Comparison of ENCODE assay signal across 21 cellular contexts in genomic region chr4:61041527-61041926, GRCh38.
"Had no signal": no experiment of that assay in that cellular context is flagged by ENCODE, and none has a peak within 500 bp of the region (broad histone marks: within the 10 kb centered on the region; RNA-seq: fewer than 3 reads in every experiment).

No MANE protein-coding gene starts in this region.

- H3K4me3 ChIP-seq: dorsolateral prefrontal cortex, hepatocyte, stomach had no signal

- H3K4me1 Mint-ChIP-seq: activated CD4-positive, alpha-beta memory T cell treated with anti-CD3 and anti-CD28 coated beads, Interleukin-2, amount 10 ng/mL, durations not matched to agents 7 days and 5 days; activated naive CD4-positive, alpha-beta T cell treated with anti-CD3 and anti-CD28 coated beads, Interleukin-2, amount 10 ng/mL, durations not matched to agents 7 days and 5 days; activated naive CD8-positive, alpha-beta T cell treated with anti-CD3 and anti-CD28 coated beads, Interleukin-2, amount 50 U/mL, for 24 hours; stimulated activated effector memory CD8-positive, alpha-beta T cell treated with anti-CD3 and anti-CD28 coated beads, Interleukin-12 subunit alpha, Interleukin-12 subunit beta, amount 100 ng/mL, for 72 hours had no signal

- H3K27ac Mint-ChIP-seq: activated CD4-positive, alpha-beta memory T cell treated with anti-CD3 and anti-CD28 coated beads, Interleukin-2, amount 10 ng/mL, durations not matched to agents 7 days and 5 days; activated naive CD4-positive, alpha-beta T cell treated with anti-CD3 and anti-CD28 coated beads, Interleukin-2, amount 10 ng/mL, durations not matched to agents 7 days and 5 days; activated naive CD8-positive, alpha-beta T cell treated with anti-CD3 and anti-CD28 coated beads, Interleukin-2, amount 50 U/mL, for 24 hours; brain; nephron progenitor cell; stimulated activated effector memory CD8-positive, alpha-beta T cell treated with anti-CD3 and anti-CD28 coated beads, Interleukin-12 subunit alpha, Interleukin-12 subunit beta, amount 100 ng/mL, for 72 hours; type B pancreatic cell had no signal

- H3K27ac ChIP-seq: dorsolateral prefrontal cortex, epithelial cell of prostate, hepatocyte, stomach had no signal

- H3K4me3 Mint-ChIP-seq: activated CD4-positive, alpha-beta memory T cell treated with anti-CD3 and anti-CD28 coated beads, Interleukin-2, amount 10 ng/mL, durations not matched to agents 7 days and 5 days; activated naive CD4-positive, alpha-beta T cell treated with anti-CD3 and anti-CD28 coated beads, Interleukin-2, amount 10 ng/mL, durations not matched to agents 7 days and 5 days; activated naive CD8-positive, alpha-beta T cell treated with anti-CD3 and anti-CD28 coated beads, Interleukin-2, amount 50 U/mL, for 24 hours; brain; nephron progenitor cell; stimulated activated effector memory CD8-positive, alpha-beta T cell treated with anti-CD3 and anti-CD28 coated beads, Interleukin-12 subunit alpha, Interleukin-12 subunit beta, amount 100 ng/mL, for 72 hours; type B pancreatic cell had no signal

- H3K9me3 Mint-ChIP-seq: nephron progenitor cell had no signal

- H3K9me3 ChIP-seq: stomach had no signal

- H3K27me3 Mint-ChIP-seq: activated CD4-positive, alpha-beta memory T cell treated with anti-CD3 and anti-CD28 coated beads, Interleukin-2, amount 10 ng/mL, durations not matched to agents 7 days and 5 days; activated naive CD4-positive, alpha-beta T cell treated with anti-CD3 and anti-CD28 coated beads, Interleukin-2, amount 10 ng/mL, durations not matched to agents 7 days and 5 days; activated naive CD8-positive, alpha-beta T cell treated with anti-CD3 and anti-CD28 coated beads, Interleukin-2, amount 50 U/mL, for 24 hours; brain; type B pancreatic cell had no signal

- H3K36me3 ChIP-seq: stomach had no signal

- H3K27me3 ChIP-seq: dorsolateral prefrontal cortex, hepatocyte, stomach had no signal

- H3K36me3 Mint-ChIP-seq: activated naive CD4-positive, alpha-beta T cell treated with anti-CD3 and anti-CD28 coated beads, Interleukin-2, amount 10 ng/mL, durations not matched to agents 7 days and 5 days; brain; stimulated activated effector memory CD8-positive, alpha-beta T cell treated with anti-CD3 and anti-CD28 coated beads, Interleukin-12 subunit alpha, Interleukin-12 subunit beta, amount 100 ng/mL, for 72 hours; type B pancreatic cell had no signal

- DNase-seq: activated CD4-positive, alpha-beta memory T cell treated with anti-CD3 and anti-CD28 coated beads, Interleukin-2, amount 10 ng/mL, durations not matched to agents 7 days and 5 days; activated CD4-positive, alpha-beta T cell treated with anti-CD3 and anti-CD28 coated beads for 48 hours; activated CD4-positive, CD25-positive, alpha-beta regulatory T cell; activated naive CD4-positive, alpha-beta T cell treated with anti-CD3 and anti-CD28 coated beads, Interleukin-2, amount 10 ng/mL, durations not matched to agents 7 days and 5 days; activated naive CD8-positive, alpha-beta T cell treated with anti-CD3 and anti-CD28 coated beads, Interleukin-2, amount 50 U/mL, for 24 hours; activated T-cell treated with anti-CD3 and anti-CD28 coated beads, Interleukin-2, amount 50 U/mL, for 1 hour; anterior cingulate cortex; central memory CD4-positive, alpha-beta T cell; dorsolateral prefrontal cortex; foreskin fibroblast; kidney; midbrain; nephron progenitor cell; nucleus accumbens; stimulated activated CD4-positive, alpha-beta T cell treated with anti-CD3 and anti-CD28 coated beads, Interleukin-4, amount 100 ng/mL, for 24 hours; stomach had no signal

- H3K4me1 ChIP-seq: stomach had no signal
